Comparison of ENCODE assay signal across 10 cellular contexts in genomic region chr3:31219131-31219843, GRCh38.
A peak's percentile ranks its signal among the peaks of the same experiment; 100 is the strongest.
DNase-seq lines count a peak whose midpoint lies in the region; ATAC-seq and TF ChIP-seq lines count a peak whose summit lies in the region.
"Had no signal": no experiment of that assay in that cellular context is flagged by ENCODE, and none has a peak within 500 bp of the region (broad histone marks: within the 10 kb centered on the region; RNA-seq: fewer than 3 reads in every experiment).

No MANE protein-coding gene starts in this region.

- no TSS peak for BruUV-seq in PC-9 (replicated peaks; lab: Mats Ljungman, UMichigan)

- TF ChIP-seq CTCF in DOHH2 (IDR thresholded peaks at IDR 0.05; ENCODE audit: low read depth, low read length, poor library complexity, severe bottlenecking) (no peak), PC-9 (conservative IDR thresholded peaks at IDR 0.05) (no peak), coronary artery (IDR thresholded peaks at IDR 0.05) (no peak)
- no peak for TF ChIP-seq CTCF in CD8-positive, alpha-beta T cell (IDR thresholded peaks at IDR 0.05)

- intact Hi-C loops in PC-9 (cut with micrococcal nuclease; ENCODE audit: unreplicated experiment), result no loop called here
- intact Hi-C loops in CD8-positive, alpha-beta T cell (cut with DNase I, micrococcal nuclease), result loop anchor here (10.0 kb wide), 3 partner anchors 316 to 896 kb away; partner anchors contain the start of gene STT3B (in 1 of the 2)

- H3K4me1 Mint-ChIP-seq in CD8-positive, alpha-beta T cell (ENCODE audit: low read depth), result peaks cover 91% of the 10 kb centered on the region

- H3K9me2 ChIP-seq in DOHH2 (replicated peaks; ENCODE audit: control insufficient read depth, low read length) (no peaks in the 10 kb centered on the region), PC-9 (ENCODE audit: insufficient read depth) (no peaks in the 10 kb centered on the region)

- no peaks in the 10 kb centered on the region for H3K27me3 Mint-ChIP-seq in CD8-positive, alpha-beta T cell (ENCODE audit: low read depth)

- no peaks in the 10 kb centered on the region for H3K36me3 Mint-ChIP-seq in CD8-positive, alpha-beta T cell

- ATAC-seq in GM21360 (IDR thresholded peaks at IDR 0.05; ENCODE audit: unreplicated experiment) (peak; percentile 51), HG03354 (IDR thresholded peaks at IDR 0.05; ENCODE audit: poor library complexity, severe bottlenecking, unreplicated experiment) (peak; percentile 76)
- no peak for ATAC-seq in CD8-positive, alpha-beta T cell

- H3K79me2 ChIP-seq in DOHH2 (ENCODE audit: control insufficient read depth, low read length) (no peaks in the 10 kb centered on the region), PC-9 (ENCODE audit: low read depth) (no peaks in the 10 kb centered on the region)
- H3K79me2 ChIP-seq: parathyroid adenoma had no signal

- CTCF ChIA-PET in PC-9 (lab: Charles Lee), result no interaction called here
- CTCF ChIA-PET in CD8-positive, alpha-beta T cell (lab: Charles Lee), result interaction anchor here (1.1 kb wide), 1 partner anchor 9 kb away, joined by 3 read pairs; no protein-coding TSS in a partner anchor

- POLR2A ChIA-PET in PC-9 (lab: Charles Lee; ENCODE audit: unreplicated experiment), result no interaction called here
- POLR2A ChIA-PET in CD8-positive, alpha-beta T cell (lab: Charles Lee), result interaction anchor here (0.6 kb wide), 1 partner anchor 550 kb away, joined by 3 read pairs; no protein-coding TSS in a partner anchor

- H4K20me1 ChIP-seq in DOHH2 (ENCODE audit: control insufficient read depth, insufficient read depth, low read depth, low read length) (no peaks in the 10 kb centered on the region), PC-9 (ENCODE audit: insufficient read depth) (no peaks in the 10 kb centered on the region)

- H2AFZ ChIP-seq in PC-9, result no peak overlapping the region
- H2AFZ ChIP-seq: parathyroid adenoma had no signal

- no peaks in the 10 kb centered on the region for H3K9me3 ChIP-seq in DOHH2 (ENCODE audit: control insufficient read depth, insufficient read depth, low read length)
- H3K9me3 ChIP-seq in PC-9 (ENCODE audit: insufficient read depth, low read depth), result no peaks in the 10 kb centered on the region
- H3K9me3 ChIP-seq in CD8-positive, alpha-beta T cell (ENCODE audit: low read length), result no peaks in the 10 kb centered on the region

- peak; percentile 99 for DNase-seq in amniotic epithelial cell (ENCODE audit: low read depth)
- DNase-seq in PC-9, result no peak
- no peak for DNase-seq in coronary artery (ENCODE audit: low spot score)
- no peak for DNase-seq in CD8-positive, alpha-beta T cell
- no peak for DNase-seq in stimulated activated CD8-positive, alpha-beta memory T cell treated with anti-CD3 and anti-CD28 coated beads, Interleukin-4, amount 100 ng/mL, for 48 hours
- DNase-seq: NCI-H1930 had no signal

- no peak overlapping the region for H3K4me3 ChIP-seq in DOHH2 (ENCODE audit: low read length)
- no peak overlapping the region for H3K4me3 ChIP-seq in PC-9
- no peak overlapping the region for H3K4me3 ChIP-seq in coronary artery
- H3K4me3 ChIP-seq in CD8-positive, alpha-beta T cell (ENCODE audit: low read depth, low read length), result no peak overlapping the region

- no peak overlapping the region for H3K27ac Mint-ChIP-seq in CD8-positive, alpha-beta T cell

- no peak overlapping the region for H3K4me3 Mint-ChIP-seq in CD8-positive, alpha-beta T cell

- H3K9me3 Mint-ChIP-seq in CD8-positive, alpha-beta T cell, result peaks cover 5% of the 10 kb centered on the region

- H3K4me2 ChIP-seq in DOHH2 (ENCODE audit: low read length), result peak overlapping the region; percentile 23; the same call in 1 of the 2 replicates
- no peak overlapping the region for H3K4me2 ChIP-seq in PC-9

- H3K36me3 ChIP-seq in DOHH2 (ENCODE audit: control insufficient read depth, low read length), result no peaks in the 10 kb centered on the region
- H3K36me3 ChIP-seq in PC-9 (ENCODE audit: low read depth), result no peaks in the 10 kb centered on the region
- no peaks in the 10 kb centered on the region for H3K36me3 ChIP-seq in CD8-positive, alpha-beta T cell (ENCODE audit: insufficient read depth, low read length)

- H3F3A ChIP-seq in DOHH2 (ENCODE audit: control insufficient read depth, insufficient read depth), result no peaks in the 10 kb centered on the region
- H3F3A ChIP-seq in PC-9 (ENCODE audit: insufficient read depth, low read depth), result no peaks in the 10 kb centered on the region

- no peak overlapping the region for H3K27ac ChIP-seq in DOHH2 (ENCODE audit: low read depth, low read length)
- no peak overlapping the region for H3K27ac ChIP-seq in PC-9
- no peak overlapping the region for H3K27ac ChIP-seq in coronary artery
- no peak overlapping the region for H3K27ac ChIP-seq in CD8-positive, alpha-beta T cell (ENCODE audit: low read depth, low read length)
- H3K27ac ChIP-seq: parathyroid adenoma had no signal

- peaks cover 53% of the 10 kb centered on the region for H3K4me1 ChIP-seq in DOHH2 (ENCODE audit: control insufficient read depth, low read length)
- H3K4me1 ChIP-seq in PC-9 (replicated peaks; ENCODE audit: insufficient read depth), result no peaks in the 10 kb centered on the region
- H3K4me1 ChIP-seq in CD8-positive, alpha-beta T cell (ENCODE audit: insufficient read depth, low read length), result peaks cover 57% of the 10 kb centered on the region
- H3K4me1 ChIP-seq: parathyroid adenoma had no signal

- H3K27me3 ChIP-seq in DOHH2 (ENCODE audit: control insufficient read depth, low read length) (no peaks in the 10 kb centered on the region), PC-9 (ENCODE audit: insufficient read depth, low read depth) (no peaks in the 10 kb centered on the region)
- no peaks in the 10 kb centered on the region for H3K27me3 ChIP-seq in CD8-positive, alpha-beta T cell (ENCODE audit: insufficient read depth, low read length)
